In genomic region chrX:153929576-153929975, GRCh38 we compare ENCODE assay signal across 15 cellular contexts. TPM values are rescaled to one million over a fixed set of nuclear protein-coding genes. Genes with fewer than 3 reads are reported as not detected.
DNase-seq lines count a peak whose midpoint lies in the region; ATAC-seq and TF ChIP-seq lines count a peak whose summit lies in the region.
"Had no signal": no experiment of that assay in that cellular context is flagged by ENCODE, and none has a peak within 500 bp of the region (broad histone marks: within the 10 kb centered on the region; RNA-seq: fewer than 3 reads in every experiment).

No MANE protein-coding gene starts in this region.

- DNase-seq in heart right ventricle (no peak), Right ventricle myocardium superior (no peak), OCI-LY7 (ENCODE audit: low spot score) (no peak), transverse colon (no peak), middle frontal gyrus (ENCODE audit: extremely low spot score, low spot score) (no peak)
- DNase-seq: BE2C, GDM1, Kasumi-1, lower lobe of right lung, T-helper 9 cell had no signal

- H3K27me3 Mint-ChIP-seq in dendritic cell treated with granulocyte-macrophage colony-stimulating factor and Interleukin-4, amounts not matched to agents 40 ng/mL and 50 ng/mL, for 4 days: no peaks in the 10 kb centered on the region

- no peaks in the 10 kb centered on the region for H3K9me3 Mint-ChIP-seq in dendritic cell treated with granulocyte-macrophage colony-stimulating factor and Interleukin-4, amounts not matched to agents 40 ng/mL and 50 ng/mL, for 4 days

- no peak for ATAC-seq in heart right ventricle
- ATAC-seq in Right ventricle myocardium superior (ENCODE audit: poor library complexity): no peak
- ATAC-seq in GM18861 (IDR thresholded peaks at IDR 0.05; ENCODE audit: unreplicated experiment): no peak
- no peak for ATAC-seq in HG03460 (IDR thresholded peaks at IDR 0.05; ENCODE audit: unreplicated experiment)
- ATAC-seq: lower lobe of right lung had no signal

- WGBS in heart right ventricle, 2 donors: 72 to 79% methylated on average over 10 of the region's 10 CpGs
- WGBS in transverse colon (ENCODE audit: low coverage in 1 of 2), 2 donors: 87% methylated on average over 10 of the region's 10 CpGs; no CpG with 5 or more reads in 1 of the 2 donors

- no peak for TF ChIP-seq POLR2A in transverse colon (IDR thresholded peaks at IDR 0.05)

- H3K4me2 ChIP-seq in OCI-LY7 (ENCODE audit: low read length): peak overlapping the region; percentile 77

- peaks cover 0 to 61% (median 43%) of the 10 kb centered on the region in 9 donors for H3K4me1 ChIP-seq in heart right ventricle
- H3K4me1 ChIP-seq in OCI-LY7 (ENCODE audit: insufficient read depth, low read length, poor library complexity, severe bottlenecking): peaks cover 27% of the 10 kb centered on the region
- peaks cover 6 to 30% (median 21%) of the 10 kb centered on the region in 4 donors for H3K4me1 ChIP-seq in transverse colon

- H3K4me1 Mint-ChIP-seq in dendritic cell treated with granulocyte-macrophage colony-stimulating factor and Interleukin-4, amounts not matched to agents 40 ng/mL and 50 ng/mL, for 4 days (ENCODE audit: low read depth): peaks cover 51% of the 10 kb centered on the region

- H3K4me3 ChIP-seq in heart right ventricle: peak overlapping the region in 3 of 10 donors; percentile 40 to 47 (median 41)
- H3K4me3 ChIP-seq in OCI-LY7 (ENCODE audit: low read depth, low read length, poor library complexity, severe bottlenecking): peak overlapping the region; percentile 69
- no peak overlapping the region for H3K4me3 ChIP-seq in transverse colon
- H3K4me3 ChIP-seq: hepatocyte had no signal

- no peak overlapping the region for H2AFZ ChIP-seq in OCI-LY7 (ENCODE audit: low read length)
- H2AFZ ChIP-seq: hepatocyte had no signal

- in situ Hi-C loops in transverse colon (cut with MboI; ENCODE audit: low pct_ligation_motif_present in 1 of 4, low pct_unique_long_range_greater_than_20kb in 1 of 4, low sequenced_read_pairs in 3 of 4): loop anchor here in 1 of 4 donors (25.0 kb wide), 2 partner anchors 142 to 967 kb away; partner anchors contain the start of genes IDH3G, SRPK3 and SSR4

- intact Hi-C loops in heart right ventricle (cut with DNase I): loop anchor here in 4 of 10 donors (10.0 kb wide), 2 partner anchors 115 to 135 kb away; partner anchors contain the start of genes IDH3G (in 3 of the 4) and SSR4 (in 3 of the 4)
- intact Hi-C loops in Right ventricle myocardium superior (cut with DNase I): no loop called here
- intact Hi-C loops in OCI-LY7 (cut with micrococcal nuclease; ENCODE audit: unreplicated experiment): loop anchor here (2.0 to 10.0 kb wide), 2 partner anchors 41 to 445 kb away; partner anchors contain the start of genes EMD, FLNA and HCFC1
- intact Hi-C loops in dendritic cell treated with granulocyte-macrophage colony-stimulating factor and Interleukin-4, amounts not matched to agents 40 ng/mL and 50 ng/mL, for 4 days (cut with micrococcal nuclease): no loop called here
- intact Hi-C loops in transverse colon (cut with DNase I; ENCODE audit: low total_unique reads): no loop called here

- no peak for TF ChIP-seq EP300 in transverse colon (IDR thresholded peaks at IDR 0.05; ENCODE audit: low read depth)

- TF ChIP-seq CTCF in heart right ventricle (IDR thresholded peaks at IDR 0.05) (no peak), OCI-LY7 (conservative IDR thresholded peaks at IDR 0.05; ENCODE audit: low read length) (no peak), transverse colon (IDR thresholded peaks at IDR 0.05) (no peak)

- H3K79me2 ChIP-seq in OCI-LY7 (ENCODE audit: insufficient read depth, low read depth, low read length): peaks cover 20% of the 10 kb centered on the region; the same call in 1 of the 2 replicates

- H3K27me3 ChIP-seq in heart right ventricle: peaks cover 0 to 22% (median 0%) of the 10 kb centered on the region in 7 donors
- no peaks in the 10 kb centered on the region for H3K27me3 ChIP-seq in transverse colon
- H3K27me3 ChIP-seq: BE2C, hepatocyte had no signal

- H3K36me3 Mint-ChIP-seq in dendritic cell treated with granulocyte-macrophage colony-stimulating factor and Interleukin-4, amounts not matched to agents 40 ng/mL and 50 ng/mL, for 4 days (ENCODE audit: low read depth): peaks cover 70% of the 10 kb centered on the region

- peak overlapping the region; percentile 95 for H3K27ac Mint-ChIP-seq in dendritic cell treated with granulocyte-macrophage colony-stimulating factor and Interleukin-4, amounts not matched to agents 40 ng/mL and 50 ng/mL, for 4 days

- POLR2A ChIA-PET in OCI-LY7 (lab: Charles Lee): interaction anchor here (2.0 kb wide), 1 partner anchor 10 kb away, joined by 8 read pairs; no protein-coding TSS in a partner anchor

- H3K4me3 Mint-ChIP-seq in dendritic cell treated with granulocyte-macrophage colony-stimulating factor and Interleukin-4, amounts not matched to agents 40 ng/mL and 50 ng/mL, for 4 days: no peak overlapping the region

- CTCF ChIA-PET in OCI-LY7 (lab: Charles Lee; ENCODE audit: unreplicated experiment): no interaction called here

- peak overlapping the region in 9 of 10 donors; percentile 28 to 99 (median 72) for H3K27ac ChIP-seq in heart right ventricle
- peak overlapping the region; percentile 72 for H3K27ac ChIP-seq in OCI-LY7 (ENCODE audit: low read depth, low read length, poor library complexity, severe bottlenecking)
- peak overlapping the region; percentile 75 to 96 (median 81) for H3K27ac ChIP-seq in transverse colon
- H3K27ac ChIP-seq: hepatocyte had no signal

- H3K9me3 ChIP-seq in heart right ventricle (no peaks in the 10 kb centered on the region), OCI-LY7 (ENCODE audit: low read length) (no peaks in the 10 kb centered on the region), transverse colon (no peaks in the 10 kb centered on the region)
- H3K9me3 ChIP-seq: BE2C, lower lobe of right lung had no signal

- BruUV-seq in OCI-LY7 (replicated peaks; lab: Mats Ljungman, UMichigan): no TSS peak

- peaks cover 0 to 40% (median 0%) of the 10 kb centered on the region in 9 donors for H3K36me3 ChIP-seq in heart right ventricle
- peaks cover 37% of the 10 kb centered on the region for H3K36me3 ChIP-seq in OCI-LY7 (ENCODE audit: insufficient read depth, low read length)
- no peaks in the 10 kb centered on the region for H3K36me3 ChIP-seq in transverse colon

- H3K9me2 ChIP-seq in OCI-LY7 (ENCODE audit: insufficient read depth, low read length): no peaks in the 10 kb centered on the region

- no peaks in the 10 kb centered on the region for H4K20me1 ChIP-seq in OCI-LY7 (ENCODE audit: insufficient read depth, low read length)

RNA-seq across cellular contexts. Expression of gene ARHGAP4, which starts 3.5 kb away (rescaled TPM):
- 10 to 100 TPM in 4 of 10 donors, 1 to 10 TPM in 6; 5.5 to 25.3 (median 8.2) TPM for total RNA-seq in heart right ventricle
- 10 to 100 TPM; 19.1 to 65.5 TPM for polyA plus RNA-seq in heart right ventricle
- 10.3 TPM for total RNA-seq in Right ventricle myocardium superior
- 126 and 127 TPM in 2 replicates for total RNA-seq in OCI-LY7 (2014; rRNA removed; shearing (Covaris generic))
- 119 and 128 TPM in 2 replicates for total RNA-seq in OCI-LY7 (2022)
- total RNA-seq in transverse colon: 10 to 100 TPM; 44.9 to 52.4 (median 49.9) TPM

RNA-seq across cellular contexts. Expression of gene NAA10, which starts 5.3 kb away (rescaled TPM):
- 10 to 100 TPM; 46.9 to 88.9 (median 54.5) TPM for total RNA-seq in heart right ventricle
- polyA plus RNA-seq in heart right ventricle: 100 to 1,000 TPM; 151 to 228 TPM
- total RNA-seq in Right ventricle myocardium superior: 70.4 TPM
- total RNA-seq in OCI-LY7 (2014; rRNA removed; shearing (Covaris generic)): 77.5 and 82.7 TPM in 2 replicates
- 90.5 and 105 TPM in 2 replicates for total RNA-seq in OCI-LY7 (2022)
- total RNA-seq in transverse colon: 10 to 100 TPM; 29.9 to 57.2 (median 47.4) TPM

RNA-seq across cellular contexts. Expression of gene RENBP, which starts 14.9 kb away (rescaled TPM):
- total RNA-seq in heart right ventricle (10 to 100 TPM in 4 of 10 donors, 1 to 10 TPM in 6; 7.0 to 17.0 (median 9.6) TPM), Right ventricle myocardium superior (11.1 TPM), OCI-LY7 (2022) (6.2 and 6.8 TPM in 2 replicates), transverse colon (10 to 100 TPM in 1 of 4 donors, 1 to 10 TPM in 2, not detected in 1; 4.6 to 13.1 (median 7.2) TPM)
- polyA plus RNA-seq in heart right ventricle: 10 to 100 TPM in 1 of 2 donors, 1 to 10 TPM in 1; 6.0 to 16.6 TPM
- total RNA-seq in OCI-LY7 (2014; rRNA removed; shearing (Covaris generic)): 2.8 and 3.6 TPM in 2 replicates

RNA-seq across cellular contexts. Expression of gene AVPR2, which starts 25.1 kb away (rescaled TPM):
- total RNA-seq in heart right ventricle (1 to 10 TPM; 1.4 to 4.9 (median 2.1) TPM), Right ventricle myocardium superior (4.1 TPM), OCI-LY7 (2022) (0.46 TPM in 1 of 2 replicates, not detected in the other), transverse colon (10 to 100 TPM in 1 of 4 donors, 1 to 10 TPM in 1, under 1 TPM in 1, not detected in 1; 0.41 to 72.2 (median 9.8) TPM)
- polyA plus RNA-seq in heart right ventricle: 1 to 10 TPM; 6.6 to 8.9 TPM
- 0.09 TPM in 1 of 2 replicates, not detected in the other for total RNA-seq in OCI-LY7 (2014; rRNA removed; shearing (Covaris generic))
- total RNA-seq: hepatocyte, osteocyte had no signal
- polyA plus RNA-seq: hepatocyte had no signal

RNA-seq across cellular contexts. Expression of gene HCFC1, which starts 42.0 kb away (rescaled TPM):
- total RNA-seq in heart right ventricle (10 to 100 TPM; 26.5 to 41.6 (median 31.7) TPM), Right ventricle myocardium superior (24.7 TPM), OCI-LY7 (2022) (134 TPM in 2 replicates), transverse colon (10 to 100 TPM; 34.0 to 68.5 (median 49.8) TPM)
- 10 to 100 TPM; 12.3 to 13.9 TPM for polyA plus RNA-seq in heart right ventricle
- total RNA-seq in OCI-LY7 (2014; rRNA removed; shearing (Covaris generic)): 51.9 and 64.2 TPM in 2 replicates
